Comparison of ENCODE assay signal across 8 cellular contexts in genomic region chr11:33701302-33701701, GRCh38. TPM values are rescaled to one million over a fixed set of nuclear protein-coding genes. Genes with fewer than 3 reads are reported as not detected.
A peak's percentile ranks its signal among the peaks of the same experiment; 100 is the strongest.
DNase-seq lines count a peak whose midpoint lies in the region; ATAC-seq, FAIRE-seq and TF ChIP-seq lines count a peak whose summit lies in the region.

No MANE protein-coding gene starts in this region.

- peaks cover 28% of the 10 kb centered on the region for H3K4me1 Mint-ChIP-seq in activated CD4-positive, alpha-beta T cell treated with anti-CD3 and anti-CD28 coated beads, Interleukin-2, amount 10 ng/mL, durations not matched to agents 7 days and 5 days

- ATAC-seq in right cardiac atrium (peak in 1 of 2 donors; percentile 23), left lobe of liver (no peak)

- H3K36me3 ChIP-seq in spleen, result peaks cover 0 to 8% (median 0%) of the 10 kb centered on the region in 6 donors

- H3K4me3 ChIP-seq in WI38 (ENCODE audit: low read depth, low read length), result peak overlapping the region; percentile 51
- peak overlapping the region; percentile 65 for H3K4me3 ChIP-seq in right cardiac atrium (ENCODE audit: low read length)
- H3K4me3 ChIP-seq in spleen, result peak overlapping the region; percentile 44 to 84 (median 68)

- no peak for FAIRE-seq in urothelium cell line (lab: Jason Lieb, UNC)

- TF ChIP-seq CTCF in WI38 (IDR thresholded peaks at IDR 0.05; ENCODE audit: low read depth, low read length), result no peak
- no peak for TF ChIP-seq CTCF in spleen (IDR thresholded peaks at IDR 0.05 in 8 of 11, conservative IDR thresholded peaks at IDR 0.05 in 3 of 11)

- H3K27ac ChIP-seq in right cardiac atrium (ENCODE audit: low read length) (peak overlapping the region; percentile 86), spleen (peak overlapping the region; percentile 51 to 88 (median 81))

- CTCF ChIA-PET in activated CD4-positive, alpha-beta T cell treated with anti-CD3 and anti-CD28 coated beads, Interleukin-2, amount 10 ng/mL, durations not matched to agents 7 days and 5 days (lab: Charles Lee), result interaction anchor here (1.6 kb wide), 1 partner anchor 34 kb away, joined by 4 read pairs; no protein-coding TSS in a partner anchor

- 16% methylated on average over 4 of the region's 4 CpGs for WGBS in right cardiac atrium
- 2 to 11% (median 4%) methylated on average over 4 of the region's 4 CpGs for WGBS in spleen, 5 donors

- DNase-seq in activated CD4-positive, alpha-beta T cell treated with anti-CD3 and anti-CD28 coated beads, Interleukin-2, amount 10 ng/mL, durations not matched to agents 7 days and 5 days, result no peak
- DNase-seq in activated CD4-positive, alpha-beta T cell treated with anti-CD3 and anti-CD28 coated beads, Interleukin-2, amount 50 U/mL, for 48 hours, result no peak
- no peak for DNase-seq in right cardiac atrium
- no peak for DNase-seq in spleen
- no peak for DNase-seq in NCI-H446 treated with DMSO at 0.1 percent for 48 hours (lab: John Stamatoyannopoulos, UW)
- no peak for DNase-seq in left lobe of liver (ENCODE audit: low spot score)
- DNase-seq in urothelium cell line (ENCODE audit: low spot score), result no peak

- H3K27ac Mint-ChIP-seq in activated CD4-positive, alpha-beta T cell treated with anti-CD3 and anti-CD28 coated beads, Interleukin-2, amount 10 ng/mL, durations not matched to agents 7 days and 5 days, result peak overlapping the region; percentile 74

- H3K4me3 Mint-ChIP-seq in activated CD4-positive, alpha-beta T cell treated with anti-CD3 and anti-CD28 coated beads, Interleukin-2, amount 10 ng/mL, durations not matched to agents 7 days and 5 days, result peak overlapping the region; percentile 89

- no peaks in the 10 kb centered on the region for H3K9me3 Mint-ChIP-seq in activated CD4-positive, alpha-beta T cell treated with anti-CD3 and anti-CD28 coated beads, Interleukin-2, amount 10 ng/mL, durations not matched to agents 7 days and 5 days

- intact Hi-C loops in right cardiac atrium (cut with DNase I) (no loop called here), spleen (cut with DNase I; ENCODE audit: low total_unique reads) (no loop called here)

- no peak for TF ChIP-seq POLR2A in spleen (IDR thresholded peaks at IDR 0.05)

- no peaks in the 10 kb centered on the region for H3K27me3 ChIP-seq in right cardiac atrium (ENCODE audit: control insufficient read depth, insufficient read depth)
- peaks cover 0 to 6% (median 0%) of the 10 kb centered on the region in 7 donors for H3K27me3 ChIP-seq in spleen (replicated peaks in 1 of 7)

- peaks cover under 1% of the 10 kb centered on the region for H3K36me3 Mint-ChIP-seq in activated CD4-positive, alpha-beta T cell treated with anti-CD3 and anti-CD28 coated beads, Interleukin-2, amount 10 ng/mL, durations not matched to agents 7 days and 5 days (ENCODE audit: low read depth)

- H3K4me1 ChIP-seq in right cardiac atrium (ENCODE audit: control insufficient read depth, insufficient read depth, low read length), result peaks cover 18% of the 10 kb centered on the region
- peaks cover 8 to 58% (median 25%) of the 10 kb centered on the region in 6 donors for H3K4me1 ChIP-seq in spleen

- POLR2A ChIA-PET in activated CD4-positive, alpha-beta T cell treated with anti-CD3 and anti-CD28 coated beads, Interleukin-2, amount 10 ng/mL, durations not matched to agents 7 days and 5 days (lab: Charles Lee), result no interaction called here

- H3K27me3 Mint-ChIP-seq in activated CD4-positive, alpha-beta T cell treated with anti-CD3 and anti-CD28 coated beads, Interleukin-2, amount 10 ng/mL, durations not matched to agents 7 days and 5 days, result peaks cover 24% of the 10 kb centered on the region

- H3K9me3 ChIP-seq in right cardiac atrium (ENCODE audit: control insufficient read depth, low read length), result no peaks in the 10 kb centered on the region
- no peaks in the 10 kb centered on the region for H3K9me3 ChIP-seq in spleen

RNA-seq across cellular contexts. Expression of gene C11orf91, which starts 0.7 kb away (rescaled TPM):
- total RNA-seq in activated CD4-positive, alpha-beta T cell treated with anti-CD3 and anti-CD28 coated beads, Interleukin-2, amount 10 ng/mL, durations not matched to agents 7 days and 5 days, result under 1 TPM; 0.25 to 0.27 TPM
- total RNA-seq in right cardiac atrium (1 to 10 TPM in 1 of 4 donors, not detected in 3; 1.9 TPM), spleen (under 1 TPM in 1 of 7 donors, not detected in 6; 0.85 TPM), left lobe of liver (not detected)
- polyA plus RNA-seq in right cardiac atrium (not detected), spleen (not detected)

RNA-seq across cellular contexts. Expression of gene CD59, which starts 34.9 kb away (rescaled TPM):
- total RNA-seq in activated CD4-positive, alpha-beta T cell treated with anti-CD3 and anti-CD28 coated beads, Interleukin-2, amount 10 ng/mL, durations not matched to agents 7 days and 5 days, result 10 to 100 TPM; 97.2 to 97.4 TPM
- 100 to 1,000 TPM; 619 to 780 (median 669) TPM for total RNA-seq in right cardiac atrium
- polyA plus RNA-seq in right cardiac atrium, result 245 TPM
- 100 to 1,000 TPM; 163 to 281 (median 213) TPM for total RNA-seq in spleen
- polyA plus RNA-seq in spleen, result 10 to 100 TPM; 21.6 to 62.1 (median 57.9) TPM
- 149 TPM for total RNA-seq in left lobe of liver
